ENCODE assay signal across 1 cellular context in the genomic region with DNA sequence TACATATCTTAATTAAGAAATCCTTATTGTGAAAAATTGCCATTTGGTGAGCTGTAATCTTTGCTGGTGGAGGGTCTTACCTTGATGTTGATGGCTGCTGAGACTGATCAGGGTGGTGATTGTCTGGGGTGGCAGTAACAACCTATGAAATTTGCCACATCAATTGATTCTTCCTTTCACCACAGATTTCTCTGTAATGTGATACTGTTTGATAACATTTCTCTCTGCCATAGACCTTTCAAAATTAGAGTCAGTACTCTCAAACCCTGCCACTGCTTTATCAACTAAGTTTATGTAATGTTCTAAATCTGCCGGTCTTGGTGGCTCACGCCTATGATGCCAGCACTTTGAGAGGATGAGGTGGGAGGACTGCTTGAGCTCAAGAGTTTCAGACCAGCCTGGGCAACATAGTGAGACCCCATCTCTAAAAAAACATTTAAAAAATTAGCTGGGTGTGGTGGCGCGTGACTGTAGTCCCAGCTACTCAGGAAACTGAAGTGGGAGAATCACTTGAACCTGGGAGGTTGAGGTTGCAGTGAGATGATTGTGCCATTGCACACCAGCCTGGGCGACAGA.
A peak's percentile ranks its signal among the peaks of the same experiment; 100 is the strongest.
TF ChIP-seq lines count a peak whose summit lies in the region.

No MANE protein-coding gene starts in this region.

TF ChIP-seq in K562, 482 proteins besides CTCF, POLR2A, EP300 and RAD21 (continued from another document):
- TF ChIP-seq, protein P1, sequence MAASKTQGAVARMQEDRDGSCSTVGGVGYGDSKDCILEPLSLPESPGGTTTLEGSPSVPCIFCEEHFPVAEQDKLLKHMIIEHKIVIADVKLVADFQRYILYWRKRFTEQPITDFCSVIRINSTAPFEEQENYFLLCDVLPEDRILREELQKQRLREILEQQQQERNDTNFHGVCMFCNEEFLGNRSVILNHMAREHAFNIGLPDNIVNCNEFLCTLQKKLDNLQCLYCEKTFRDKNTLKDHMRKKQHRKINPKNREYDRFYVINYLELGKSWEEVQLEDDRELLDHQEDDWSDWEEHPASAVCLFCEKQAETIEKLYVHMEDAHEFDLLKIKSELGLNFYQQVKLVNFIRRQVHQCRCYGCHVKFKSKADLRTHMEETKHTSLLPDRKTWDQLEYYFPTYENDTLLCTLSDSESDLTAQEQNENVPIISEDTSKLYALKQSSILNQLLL (CRISPR knock-in tag; IDR thresholded peaks at IDR 0.05; ENCODE audit: borderline replicate concordance), result no peak
- TF ChIP-seq RBM25 (IDR thresholded peaks at IDR 0.05; ENCODE audit: low read depth, low read length, severe bottlenecking) (peak; percentile 70), MYNN (IDR thresholded peaks at IDR 0.05) (peak; percentile 89), MYNN (CRISPR knock-in tag; IDR thresholded peaks at IDR 0.05) (no peak), HLTF (IDR thresholded peaks at IDR 0.05) (no peak)
